Comparison of ENCODE assay signal across 1 cellular context in the genomic region with DNA sequence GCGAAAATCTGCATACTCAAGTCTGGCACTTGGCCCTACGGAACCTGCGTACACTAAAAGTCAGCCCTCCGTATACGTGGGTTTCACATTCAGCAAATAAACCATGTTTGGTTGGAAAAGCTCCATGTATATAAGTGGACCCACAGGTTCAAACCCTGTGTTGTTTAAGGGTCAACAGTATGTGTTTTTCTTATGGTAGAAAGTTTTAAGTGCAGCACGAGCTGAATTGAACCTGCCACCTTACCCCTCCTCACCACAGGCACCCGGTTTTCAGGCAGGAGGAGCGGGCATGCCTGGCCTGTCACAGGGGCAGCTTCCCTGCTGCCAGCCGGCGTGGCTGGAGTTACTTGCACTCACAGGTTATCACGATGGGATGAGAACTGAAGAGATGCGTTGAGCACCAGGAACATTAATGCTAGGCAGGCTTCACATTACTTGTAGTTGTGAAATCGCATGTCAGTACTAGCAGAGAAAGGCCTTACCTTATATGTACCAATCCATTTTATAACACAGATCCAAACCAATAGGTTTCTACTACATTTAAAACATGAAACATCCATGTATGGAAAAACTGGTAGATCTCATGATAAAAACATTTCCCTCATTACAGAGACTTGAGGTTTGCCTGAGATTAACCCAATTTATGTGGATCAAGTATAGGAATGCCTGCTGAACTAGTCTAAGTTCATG.
A peak's percentile ranks its signal among the peaks of the same experiment; 100 is the strongest.
TF ChIP-seq lines count a peak whose summit lies in the region.

No MANE protein-coding gene starts in this region.

TF ChIP-seq in K562, 482 proteins besides CTCF, POLR2A, EP300 and RAD21 (continued from another document):
- TF ChIP-seq NONO (IDR thresholded peaks at IDR 0.05; ENCODE audit: low read depth in 2 of 2, low read length in 1 of 2): peak in 1 of 2 experiments; percentile 35; a peak in 1 of 4 replicates
- TF ChIP-seq CC2D1A (IDR thresholded peaks at IDR 0.05): no peak
- no peak for TF ChIP-seq ZNF239 (CRISPR knock-in tag; IDR thresholded peaks at IDR 0.05)
- TF ChIP-seq ZNF696 (CRISPR knock-in tag; conservative IDR thresholded peaks at IDR 0.05): 0 out of 2 replicates have a peak, but pooled peaks have one; percentile 32
- peak; percentile 97; the same call in 1 of the 2 replicates for TF ChIP-seq THRAP3 (IDR thresholded peaks at IDR 0.05; ENCODE audit: borderline replicate concordance)
- TF ChIP-seq LARP7 (IDR thresholded peaks at IDR 0.05): no peak
- no peak for TF ChIP-seq RBM15 (IDR thresholded peaks at IDR 0.05; ENCODE audit: insufficient read depth, low read length)
- TF ChIP-seq GATAD2A (IDR thresholded peaks at IDR 0.05): no peak
- TF ChIP-seq TCF7 (IDR thresholded peaks at IDR 0.05; ENCODE audit: borderline replicate concordance): no peak
- TF ChIP-seq PML (IDR thresholded peaks at IDR 0.05; ENCODE audit: low read length): peak; percentile 77; the same call in 1 of the 2 replicates
- TF ChIP-seq POLR2B (IDR thresholded peaks at IDR 0.05; ENCODE audit: low read depth, partially characterized antibody): peak; percentile 75
- no peak for TF ChIP-seq BRF1 (IDR thresholded peaks at IDR 0.05; ENCODE audit: borderline replicate concordance, extremely low read depth, insufficient read length)
